Comparison of ENCODE assay signal across 8 cellular contexts in genomic region chr14:77098470-77099353, GRCh38. TPM values are rescaled to one million over a fixed set of nuclear protein-coding genes. Genes with fewer than 3 reads are reported as not detected.
DNase-seq lines count a peak whose midpoint lies in the region; TF ChIP-seq lines count a peak whose summit lies in the region.

No MANE protein-coding gene starts in this region.

- H3K9me3 Mint-ChIP-seq in activated CD4-positive, alpha-beta T cell treated with anti-CD3 and anti-CD28 coated beads, Interleukin-2, amount 10 ng/mL, durations not matched to agents 7 days and 5 days, result no peaks in the 10 kb centered on the region

- H3K4me3 ChIP-seq in AG10803 (ENCODE audit: low read length) (peak overlapping the region; percentile 99), esophagus (ENCODE audit: low read depth in 1 of 2, low read length in 2 of 2) (peak overlapping the region; percentile 78 to 95), muscle layer of duodenum (ENCODE audit: low read depth in 1 of 2, low read length in 2 of 2) (peak overlapping the region; percentile 91 to 92), tibial nerve (peak overlapping the region; percentile 83 to 95 (median 90))

- H3K27ac ChIP-seq in esophagus (ENCODE audit: low read depth in 2 of 2, low read length in 1 of 2), result peak overlapping the region; percentile 95 to 97
- H3K27ac ChIP-seq in muscle layer of duodenum (ENCODE audit: low read length), result peak overlapping the region; percentile 98
- H3K27ac ChIP-seq in tibial nerve, result peak overlapping the region; percentile 96 to 100 (median 98)

- H3K4me1 ChIP-seq in esophagus (ENCODE audit: control insufficient read depth in 2 of 2, insufficient read depth in 2 of 2, low read length in 1 of 2) (peaks cover 4% of the 10 kb centered on the region in 2 donors), muscle layer of duodenum (ENCODE audit: control insufficient read depth in 1 of 2, insufficient read depth in 2 of 2, low read length in 2 of 2) (peaks cover 8 to 58% of the 10 kb centered on the region in 2 donors), tibial nerve (peaks cover 0 to 74% (median 47%) of the 10 kb centered on the region in 4 donors)

- TF ChIP-seq POLR2A in tibial nerve (IDR thresholded peaks at IDR 0.05), result no peak

- no peak for TF ChIP-seq EP300 in tibial nerve (IDR thresholded peaks at IDR 0.05)

- peak overlapping the region; percentile 95 for H3K27ac Mint-ChIP-seq in activated CD4-positive, alpha-beta T cell treated with anti-CD3 and anti-CD28 coated beads, Interleukin-2, amount 10 ng/mL, durations not matched to agents 7 days and 5 days

- H3K36me3 ChIP-seq in esophagus (ENCODE audit: control insufficient read depth in 2 of 2, insufficient read depth in 2 of 2, low read length in 1 of 2), result no peaks in the 10 kb centered on the region
- H3K36me3 ChIP-seq in muscle layer of duodenum (ENCODE audit: control insufficient read depth in 1 of 2, insufficient read depth in 2 of 2, low read length in 2 of 2), result peaks cover 0 to 5% of the 10 kb centered on the region in 2 donors
- no peaks in the 10 kb centered on the region for H3K36me3 ChIP-seq in tibial nerve

- no peak for TF ChIP-seq CTCF in AG10803 (conservative IDR thresholded peaks at IDR 0.05; ENCODE audit: low read length)
- no peak for TF ChIP-seq CTCF in tibial nerve (IDR thresholded peaks at IDR 0.05)

- H3K27me3 ChIP-seq in esophagus (ENCODE audit: control insufficient read depth in 1 of 2, insufficient read depth in 2 of 2, low read length in 2 of 2) (no peaks in the 10 kb centered on the region), muscle layer of duodenum (ENCODE audit: low read depth, low read length) (no peaks in the 10 kb centered on the region), tibial nerve (no peaks in the 10 kb centered on the region)

- H3K9me3 ChIP-seq in esophagus (ENCODE audit: control insufficient read depth in 2 of 2, insufficient read depth in 1 of 2, low read depth in 1 of 2, low read length in 1 of 2), result no peaks in the 10 kb centered on the region
- H3K9me3 ChIP-seq in muscle layer of duodenum (ENCODE audit: control insufficient read depth in 1 of 2, low read length in 2 of 2), result no peaks in the 10 kb centered on the region
- no peaks in the 10 kb centered on the region for H3K9me3 ChIP-seq in tibial nerve

- POLR2A ChIA-PET in HEK293T (lab: Yijun Ruan, JAX), result interaction anchor here (0.6 to 3.2 kb wide), 7 partner anchors 10 to 222 kb away, joined by 3 to 11 read pairs (median 6); partner anchors contain the start of gene GSTZ1
- POLR2A ChIA-PET in activated CD4-positive, alpha-beta T cell treated with anti-CD3 and anti-CD28 coated beads, Interleukin-2, amount 10 ng/mL, durations not matched to agents 7 days and 5 days (lab: Charles Lee), result interaction anchor here (0.7 to 1.0 kb wide), 3 partner anchors 14 to 232 kb away, joined by 3 to 5 read pairs (median 4); no protein-coding TSS in a partner anchor

- peaks cover 48% of the 10 kb centered on the region for H3K4me1 Mint-ChIP-seq in activated CD4-positive, alpha-beta T cell treated with anti-CD3 and anti-CD28 coated beads, Interleukin-2, amount 10 ng/mL, durations not matched to agents 7 days and 5 days

- peaks cover under 1% of the 10 kb centered on the region for H3K27me3 Mint-ChIP-seq in activated CD4-positive, alpha-beta T cell treated with anti-CD3 and anti-CD28 coated beads, Interleukin-2, amount 10 ng/mL, durations not matched to agents 7 days and 5 days

- no peak for DNase-seq in AG10803 (ENCODE audit: low read depth)
- no peak for DNase-seq in HEK293T (ENCODE audit: extremely low spot score)
- peak; percentile 34 for DNase-seq in activated CD4-positive, alpha-beta T cell treated with anti-CD3 and anti-CD28 coated beads, Interleukin-2, amount 10 ng/mL, durations not matched to agents 7 days and 5 days
- DNase-seq in tibial nerve (ENCODE audit: low spot score in 2 of 2), result peak; percentile 26 to 41
- no peak for DNase-seq in AML-193 (lab: John Stamatoyannopoulos, UW)
- DNase-seq in T1000 (lab: John Stamatoyannopoulos, UW), result no peak

- peaks cover 2% of the 10 kb centered on the region for H3K36me3 Mint-ChIP-seq in activated CD4-positive, alpha-beta T cell treated with anti-CD3 and anti-CD28 coated beads, Interleukin-2, amount 10 ng/mL, durations not matched to agents 7 days and 5 days (ENCODE audit: low read depth)

- CTCF ChIA-PET in HEK293T (lab: Yijun Ruan, JAX), result interaction anchor here (0.6 to 2.1 kb wide), 6 partner anchors 9 to 223 kb away, joined by 3 to 8 read pairs (median 4); no protein-coding TSS in a partner anchor
- CTCF ChIA-PET in activated CD4-positive, alpha-beta T cell treated with anti-CD3 and anti-CD28 coated beads, Interleukin-2, amount 10 ng/mL, durations not matched to agents 7 days and 5 days (lab: Charles Lee), result interaction anchor here (0.6 to 2.3 kb wide), 7 partner anchors 21 to 230 kb away, joined by 3 to 11 read pairs (median 4); no protein-coding TSS in a partner anchor

- H3K4me3 Mint-ChIP-seq in activated CD4-positive, alpha-beta T cell treated with anti-CD3 and anti-CD28 coated beads, Interleukin-2, amount 10 ng/mL, durations not matched to agents 7 days and 5 days, result peak overlapping the region; percentile 98

- WGBS in esophagus, 2 donors, result 5 to 6% methylated on average over 26 to 27 of the region's 27 CpGs
- WGBS in tibial nerve, 2 donors, result 3 to 4% methylated on average over 24 to 27 of the region's 27 CpGs

TF ChIP-seq in HEK293T, 16 proteins besides CTCF, POLR2A, EP300 and RAD21:
- TF ChIP-seq L3MBTL2 (conservative IDR thresholded peaks at IDR 0.05) (peak; percentile 28; the same call in 1 of the 2 replicates), BHLHE40 (IDR thresholded peaks at IDR 0.05; ENCODE audit: borderline replicate concordance) (no peak)

RNA-seq across cellular contexts. Expression of gene CIPC, which starts 0.7 kb away (rescaled TPM):
- total RNA-seq in activated CD4-positive, alpha-beta T cell treated with anti-CD3 and anti-CD28 coated beads, Interleukin-2, amount 10 ng/mL, durations not matched to agents 7 days and 5 days, result 10 to 100 TPM; 14.4 to 15.1 TPM
- 10 to 100 TPM in 1 of 2 donors, 1 to 10 TPM in 1; 9.3 to 12.0 TPM for polyA plus RNA-seq in esophagus
- total RNA-seq in tibial nerve, result 10 to 100 TPM; 38.1 to 76.7 (median 41.5) TPM

RNA-seq across cellular contexts. Expression of gene ZDHHC22, which starts 42.9 kb away (rescaled TPM):
- not detected for total RNA-seq in activated CD4-positive, alpha-beta T cell treated with anti-CD3 and anti-CD28 coated beads, Interleukin-2, amount 10 ng/mL, durations not matched to agents 7 days and 5 days
- not detected for polyA plus RNA-seq in esophagus
- total RNA-seq in tibial nerve, result not detected

Comparison
In these comparisons a context has a peak if more than half of its experiments do, and no peak if none do; other contexts are left out.
1. DNase-seq: peak in activated CD4-positive, alpha-beta T cell treated with anti-CD3 and anti-CD28 coated beads, Interleukin-2, amount 10 ng/mL, durations not matched to agents 7 days and 5 days (single experiment) and tibial nerve (2 of 2); none in AG10803 (single experiment), HEK293T (single experiment), AML-193 (0 of 2) and T1000 (single experiment).
2. Peak in every context shown above with its lines, with median percentiles within 50 percentile points of each other: H3K4me3 ChIP-seq and H3K27ac ChIP-seq.